1 cellular context compared by ENCODE assay signal in genomic region chr2:42957109-42958035, GRCh38.
TF ChIP-seq lines count a peak whose summit lies in the region.

No MANE protein-coding gene starts in this region.

TF ChIP-seq in HepG2, 621 proteins besides CTCF, POLR2A, EP300 and RAD21 (continued from another document and continues in another):
- TF ChIP-seq CSRNP2 (CRISPR knock-in tag; conservative IDR thresholded peaks at IDR 0.05; ENCODE audit: low read depth) = no peak
- 0 out of 2 replicates have a peak, but pooled peaks have one; percentile 17 for TF ChIP-seq NCOR1 (IDR thresholded peaks at IDR 0.05; ENCODE audit: borderline replicate concordance, low read length)
- no peak for TF ChIP-seq FOSL1 (CRISPR knock-in tag; IDR thresholded peaks at IDR 0.05; ENCODE audit: borderline replicate concordance)
- TF ChIP-seq ZNF3 (CRISPR knock-in tag; IDR thresholded peaks at IDR 0.05) = no peak
- 0 out of 2 replicates have a peak, but pooled peaks have one; percentile 47 for TF ChIP-seq ZNF430 (CRISPR knock-in tag; IDR thresholded peaks at IDR 0.05)
- TF ChIP-seq NONO (IDR thresholded peaks at IDR 0.05) = no peak
- no peak for TF ChIP-seq NONO (CRISPR knock-in tag; conservative IDR thresholded peaks at IDR 0.05)
- no peak for TF ChIP-seq ATF4 (CRISPR knock-in tag; IDR thresholded peaks at IDR 0.05)
- no peak for TF ChIP-seq ELK4 (CRISPR knock-in tag; IDR thresholded peaks at IDR 0.05; ENCODE audit: borderline replicate concordance)
- TF ChIP-seq ZNF7 (CRISPR knock-in tag; IDR thresholded peaks at IDR 0.05) = no peak
- TF ChIP-seq ZNF335 (CRISPR knock-in tag; IDR thresholded peaks at IDR 0.05) = no peak
- no peak for TF ChIP-seq ZNF552 (CRISPR knock-in tag; IDR thresholded peaks at IDR 0.05; ENCODE audit: borderline replicate concordance)
- TF ChIP-seq ZNF10 (CRISPR knock-in tag; IDR thresholded peaks at IDR 0.05; ENCODE audit: borderline replicate concordance, low read depth) = no peak
- TF ChIP-seq SKIL (CRISPR knock-in tag; IDR thresholded peaks at IDR 0.05; ENCODE audit: borderline replicate concordance) = no peak
- no peak for TF ChIP-seq RNF219 (CRISPR knock-in tag; IDR thresholded peaks at IDR 0.05)
- no peak for TF ChIP-seq ZNF75D (CRISPR knock-in tag; IDR thresholded peaks at IDR 0.05; ENCODE audit: borderline replicate concordance)
- TF ChIP-seq NFE2L1 (CRISPR knock-in tag; IDR thresholded peaks at IDR 0.05; ENCODE audit: borderline replicate concordance) = no peak
- no peak for TF ChIP-seq ZNF136 (CRISPR knock-in tag; IDR thresholded peaks at IDR 0.05; ENCODE audit: low read depth)
- TF ChIP-seq TAF15 (IDR thresholded peaks at IDR 0.05; ENCODE audit: low read depth, low read length, poor library complexity, severe bottlenecking) = no peak
- TF ChIP-seq HDAC2 (CRISPR knock-in tag; IDR thresholded peaks at IDR 0.05) = 0 out of 2 replicates have a peak, but pooled peaks have one; percentile 9
- no peak for TF ChIP-seq ZSCAN5A (CRISPR knock-in tag; IDR thresholded peaks at IDR 0.05; ENCODE audit: borderline replicate concordance)
- TF ChIP-seq RAD51 (IDR thresholded peaks at IDR 0.05; ENCODE audit: borderline replicate concordance) = no peak
- 0 out of 2 replicates have a peak, but pooled peaks have one; percentile 18 for TF ChIP-seq ZNF350 (CRISPR knock-in tag; IDR thresholded peaks at IDR 0.05; ENCODE audit: borderline replicate concordance, low read depth)
- TF ChIP-seq ZNF615 (CRISPR knock-in tag; IDR thresholded peaks at IDR 0.05; ENCODE audit: borderline replicate concordance) = no peak
- TF ChIP-seq TFDP1 (CRISPR knock-in tag; IDR thresholded peaks at IDR 0.05; ENCODE audit: borderline replicate concordance) = no peak
- TF ChIP-seq GABPB1 (CRISPR knock-in tag; IDR thresholded peaks at IDR 0.05) = no peak
- peak; percentile 22; the same call in 1 of the 2 replicates for TF ChIP-seq TBX3 (IDR thresholded peaks at IDR 0.05; ENCODE audit: borderline replicate concordance)
- TF ChIP-seq ZNF687 (CRISPR knock-in tag; IDR thresholded peaks at IDR 0.05) = peak; percentile 60
- no peak for TF ChIP-seq FIP1L1 (IDR thresholded peaks at IDR 0.05; ENCODE audit: borderline replicate concordance, insufficient read depth, low read depth, low read length)
- TF ChIP-seq ZNF770 (CRISPR knock-in tag; IDR thresholded peaks at IDR 0.05) = no peak
- no peak for TF ChIP-seq ZMAT5 (CRISPR knock-in tag; IDR thresholded peaks at IDR 0.05; ENCODE audit: borderline replicate concordance, low read depth)
- no peak for TF ChIP-seq HMG20A (CRISPR knock-in tag; IDR thresholded peaks at IDR 0.05; ENCODE audit: borderline replicate concordance)
- no peak for TF ChIP-seq ATF7-NPFF (CRISPR knock-in tag; IDR thresholded peaks at IDR 0.05; ENCODE audit: low read depth)
- no peak for TF ChIP-seq ZNF772 (CRISPR knock-in tag; IDR thresholded peaks at IDR 0.05)
- no peak for TF ChIP-seq HOXA3 (CRISPR knock-in tag; IDR thresholded peaks at IDR 0.05)
- TF ChIP-seq MTF2 (CRISPR knock-in tag; IDR thresholded peaks at IDR 0.05; ENCODE audit: borderline replicate concordance) = no peak
- no peak for TF ChIP-seq KDM3A (CRISPR knock-in tag; IDR thresholded peaks at IDR 0.05; ENCODE audit: low read depth)
- TF ChIP-seq E2F5 (CRISPR knock-in tag; conservative IDR thresholded peaks at IDR 0.05) = no peak
- no peak for TF ChIP-seq ZNF232 (CRISPR knock-in tag; IDR thresholded peaks at IDR 0.05; ENCODE audit: borderline replicate concordance)
- TF ChIP-seq ZMYM2 (CRISPR knock-in tag; IDR thresholded peaks at IDR 0.05) = peak; percentile 48; the same call in 1 of the 2 replicates
- TF ChIP-seq MTA3 (CRISPR knock-in tag; IDR thresholded peaks at IDR 0.05) = no peak
- no peak for TF ChIP-seq PRPF4 (IDR thresholded peaks at IDR 0.05; ENCODE audit: low read depth, low read length, poor library complexity, severe bottlenecking)
- TF ChIP-seq JARID2 (CRISPR knock-in tag; IDR thresholded peaks at IDR 0.05; ENCODE audit: insufficient replicate concordance) = no peak
- peak; percentile 76 for TF ChIP-seq CEBPG (CRISPR knock-in tag; IDR thresholded peaks at IDR 0.05)
- TF ChIP-seq KDM5A (IDR thresholded peaks at IDR 0.05; ENCODE audit: borderline replicate concordance, low read length) = no peak
- TF ChIP-seq NCOA5 (CRISPR knock-in tag; IDR thresholded peaks at IDR 0.05) = no peak
- no peak for TF ChIP-seq NCOA2 (CRISPR knock-in tag; IDR thresholded peaks at IDR 0.05)
- no peak for TF ChIP-seq ZIK1 (CRISPR knock-in tag; IDR thresholded peaks at IDR 0.05; ENCODE audit: borderline replicate concordance, low read depth)
- no peak for TF ChIP-seq PHF20 (CRISPR knock-in tag; IDR thresholded peaks at IDR 0.05)
